8 cellular contexts compared by ENCODE assay signal in the genomic region with DNA sequence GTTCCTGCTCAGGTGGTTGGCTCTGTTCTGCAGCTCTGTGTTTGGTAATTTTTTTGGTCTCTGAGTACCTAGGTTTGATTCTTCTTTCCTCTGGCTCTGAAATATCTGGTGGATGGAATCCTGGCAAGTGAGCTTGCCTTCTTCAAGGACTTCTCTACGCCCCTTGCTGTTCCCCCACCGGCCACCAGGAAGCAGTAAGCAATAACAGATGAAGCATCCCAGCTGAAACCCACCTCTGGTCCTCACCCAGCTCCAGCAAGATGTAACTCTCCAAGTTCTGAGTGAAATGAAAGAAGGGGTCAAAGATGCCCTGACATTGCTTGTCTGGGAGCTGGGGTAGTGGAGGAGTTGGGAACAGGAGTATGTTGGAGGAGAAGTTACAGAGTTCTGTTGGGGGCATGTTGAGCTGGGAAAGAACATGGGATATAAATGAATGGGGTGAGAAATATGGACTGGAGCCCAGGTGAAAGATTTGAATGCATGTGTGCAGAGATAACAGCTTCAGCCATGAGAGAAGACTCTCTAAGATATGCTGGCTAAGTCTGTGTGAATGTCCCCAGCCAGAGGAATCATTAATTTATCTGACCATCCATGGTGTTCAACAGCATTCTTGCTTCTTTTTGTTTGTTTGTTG. TPM values are rescaled to one million over a fixed set of nuclear protein-coding genes. Genes with fewer than 3 reads are reported as not detected.
DNase-seq lines count a peak whose midpoint lies in the region; ATAC-seq, FAIRE-seq and TF ChIP-seq lines count a peak whose summit lies in the region.

No MANE protein-coding gene starts in this region.

- BruUV-seq in OCI-LY7 (replicated peaks; lab: Mats Ljungman, UMichigan), result no TSS peak

- peak; percentile 21 to 50; a peak in 2 of 5 replicates for TF ChIP-seq RAD21 in A549 (conservative IDR thresholded peaks at IDR 0.05 in 1 of 2, IDR thresholded peaks at IDR 0.05 in 1 of 2)

- H3K79me2 ChIP-seq in OCI-LY7 (ENCODE audit: insufficient read depth, low read depth, low read length), result no peaks in the 10 kb centered on the region

- DNase-seq in A549 (ENCODE audit: low read depth in 1 of 2, low spot score in 1 of 2) (peak; percentile 1 to 16), OCI-LY7 (ENCODE audit: low spot score) (peak; percentile 26), astrocyte of the cerebellum (ENCODE audit: low read depth) (no peak), lower lobe of right lung (no peak), lower leg skin (ENCODE audit: low spot score in 2 of 2) (no peak), cerebellum (ENCODE audit: low spot score) (no peak)

- no peak for FAIRE-seq in A549 (lab: Jason Lieb, UNC)

- ATAC-seq in A549 (peak in 1 of 2 experiments; percentile 52; a peak in 1 of 6 replicates), lower lobe of right lung (no peak), GM19324 (IDR thresholded peaks at IDR 0.05; ENCODE audit: low FRiP score, unreplicated experiment) (no peak)

- intact Hi-C loops in OCI-LY7 (cut with micrococcal nuclease; ENCODE audit: unreplicated experiment), result loop anchor here (10.0 kb wide), 2 partner anchors 168 to 318 kb away; partner anchors contain the start of gene KCNK17
- intact Hi-C loops in lower lobe of right lung (cut with DNase I), result no loop called here
- intact Hi-C loops in lower leg skin (cut with DNase I; ENCODE audit: low total_unique reads), result no loop called here

- no peaks in the 10 kb centered on the region for H3K9me3 ChIP-seq in A549
- no peaks in the 10 kb centered on the region for H3K9me3 ChIP-seq in OCI-LY7 (ENCODE audit: low read length)
- no peaks in the 10 kb centered on the region for H3K9me3 ChIP-seq in lower lobe of right lung

- H3K36me3 ChIP-seq in OCI-LY7 (ENCODE audit: insufficient read depth, low read length) (no peaks in the 10 kb centered on the region), lower lobe of right lung (no peaks in the 10 kb centered on the region)

- CTCF ChIA-PET in A549 (lab: Yijun Ruan, JAX), result interaction anchor here (0.5 to 2.8 kb wide), 4 partner anchors 10 to 313 kb away, joined by 3 to 11 read pairs (median 4); no protein-coding TSS in a partner anchor
- CTCF ChIA-PET in OCI-LY7 (lab: Charles Lee; ENCODE audit: unreplicated experiment), result interaction anchor here (1.1 kb wide), 1 partner anchor 105 kb away, joined by 3 read pairs; no protein-coding TSS in a partner anchor

- no peak for TF ChIP-seq EP300 in A549 (IDR thresholded peaks at IDR 0.05)

- peaks cover 7% of the 10 kb centered on the region for H3K27me3 ChIP-seq in lower lobe of right lung (ENCODE audit: low read depth)

- no peak overlapping the region for H2AFZ ChIP-seq in OCI-LY7 (ENCODE audit: low read length)

- H3K9me2 ChIP-seq in OCI-LY7 (ENCODE audit: insufficient read depth, low read length), result no peaks in the 10 kb centered on the region

- TF ChIP-seq POLR2A in A549 (IDR thresholded peaks at IDR 0.05; ENCODE audit: low read length) (no peak), lower leg skin (IDR thresholded peaks at IDR 0.05) (no peak)

- in situ Hi-C loops in astrocyte of the cerebellum (cut with HindIII; ENCODE audit: low sequenced_read_pairs), result no loop called here

- TF ChIP-seq CTCF in A549 (IDR thresholded peaks at IDR 0.05) (no peak), GM12873 (IDR thresholded peaks at IDR 0.05; ENCODE audit: insufficient read depth, low read depth, low read length, missing control alignments) (peak; percentile 78), OCI-LY7 (conservative IDR thresholded peaks at IDR 0.05; ENCODE audit: low read length) (peak; percentile 78), astrocyte of the cerebellum (IDR thresholded peaks at IDR 0.05; ENCODE audit: low read depth, low read length, missing control alignments) (peak; percentile 77), lower lobe of right lung (IDR thresholded peaks at IDR 0.05) (peak; percentile 47), lower leg skin (IDR thresholded peaks at IDR 0.05) (no peak)

- no peak overlapping the region for H3K4me3 ChIP-seq in A549
- H3K4me3 ChIP-seq in OCI-LY7 (ENCODE audit: low read depth, low read length, poor library complexity, severe bottlenecking), result no peak overlapping the region
- no peak overlapping the region for H3K4me3 ChIP-seq in astrocyte of the cerebellum (ENCODE audit: low read depth, low read length)
- no peak overlapping the region for H3K4me3 ChIP-seq in lower lobe of right lung
- H3K4me3 ChIP-seq in lower leg skin (ENCODE audit: low read depth, poor library complexity, severe bottlenecking), result no peak overlapping the region

- 0% methylated on average over 2 of the region's 2 CpGs for WGBS in A549 (ENCODE audit: missing lambda C conversion rate)
- WGBS in lower leg skin, 2 donors, result 7 to 22% methylated on average over 2 of the region's 2 CpGs

- H3K27ac ChIP-seq in A549 (no peak overlapping the region), OCI-LY7 (ENCODE audit: low read depth, low read length, poor library complexity, severe bottlenecking) (no peak overlapping the region), lower lobe of right lung (no peak overlapping the region)

- H3K4me2 ChIP-seq in A549, result no peak overlapping the region
- H3K4me2 ChIP-seq in OCI-LY7 (ENCODE audit: low read length), result no peak overlapping the region

- H3K4me1 ChIP-seq in A549 (no peaks in the 10 kb centered on the region), OCI-LY7 (ENCODE audit: insufficient read depth, low read length, poor library complexity, severe bottlenecking) (no peaks in the 10 kb centered on the region), lower lobe of right lung (no peaks in the 10 kb centered on the region)

- H4K20me1 ChIP-seq in OCI-LY7 (ENCODE audit: insufficient read depth, low read length), result no peaks in the 10 kb centered on the region

- POLR2A ChIA-PET in A549 (lab: Yijun Ruan, JAX), result no interaction called here
- POLR2A ChIA-PET in OCI-LY7 (lab: Charles Lee), result no interaction called here

TF ChIP-seq in A549, 52 proteins besides CTCF, POLR2A, EP300 and RAD21:
- TF ChIP-seq HOXB5 (CRISPR knock-in tag; IDR thresholded peaks at IDR 0.05) (no peak), SMC3 (IDR thresholded peaks at IDR 0.05) (0 out of 3 replicates have a peak, but pooled peaks have one; percentile 17), CHD4 (IDR thresholded peaks at IDR 0.05; ENCODE audit: borderline replicate concordance) (no peak), GATA3 (IDR thresholded peaks at IDR 0.05; ENCODE audit: borderline replicate concordance) (no peak)

RNA-seq across cellular contexts. Expression of gene GLP1R, which starts 51.3 kb away (rescaled TPM):
- polyA plus RNA-seq in A549 (2011; rRNA removed) (not detected in 2 replicates), A549 (2017; fragmentation: RNase III; extraction: RNeasy Plus Mini Kit Qiagen cat#74134 plus additional on column Dnase treatment) (not detected in 3 replicates)
- not detected in 2 replicates for polyA plus RNA-seq in A549 (2012; cell fraction: cytosol; rRNA removed)
- polyA plus RNA-seq in A549 (2012; cell fraction: nucleus; rRNA removed), result not detected in 2 replicates
- polyA minus RNA-seq in A549 (2011; rRNA and poly(A)+ RNA removed), result not detected in 2 replicates
- not detected in 2 replicates for total RNA-seq in OCI-LY7 (2014; rRNA removed; shearing (Covaris generic))
- total RNA-seq in OCI-LY7 (2022) (not detected in 2 replicates), lower lobe of right lung (0.35 TPM), lower leg skin (1 to 10 TPM in 1 of 4 donors, under 1 TPM in 1, not detected in 2; 0.10 to 1.3 TPM), cerebellum (0.82 TPM)

Comparison
In these comparisons a context has a peak if more than half of its experiments do, and no peak if none do; other contexts are left out.
1. DNase-seq: peak in A549 (2 of 2) and OCI-LY7 (single experiment); none in astrocyte of the cerebellum (single experiment), lower lobe of right lung (single experiment), lower leg skin (0 of 2) and cerebellum (single experiment).
2. CTCF ChIP-seq: peak in GM12873 (single experiment), OCI-LY7 (single experiment), astrocyte of the cerebellum (single experiment) and lower lobe of right lung (single experiment); none in A549 (single experiment) and lower leg skin (0 of 3).